Comparison of ENCODE assay signal across 8 cellular contexts in the genomic region with DNA sequence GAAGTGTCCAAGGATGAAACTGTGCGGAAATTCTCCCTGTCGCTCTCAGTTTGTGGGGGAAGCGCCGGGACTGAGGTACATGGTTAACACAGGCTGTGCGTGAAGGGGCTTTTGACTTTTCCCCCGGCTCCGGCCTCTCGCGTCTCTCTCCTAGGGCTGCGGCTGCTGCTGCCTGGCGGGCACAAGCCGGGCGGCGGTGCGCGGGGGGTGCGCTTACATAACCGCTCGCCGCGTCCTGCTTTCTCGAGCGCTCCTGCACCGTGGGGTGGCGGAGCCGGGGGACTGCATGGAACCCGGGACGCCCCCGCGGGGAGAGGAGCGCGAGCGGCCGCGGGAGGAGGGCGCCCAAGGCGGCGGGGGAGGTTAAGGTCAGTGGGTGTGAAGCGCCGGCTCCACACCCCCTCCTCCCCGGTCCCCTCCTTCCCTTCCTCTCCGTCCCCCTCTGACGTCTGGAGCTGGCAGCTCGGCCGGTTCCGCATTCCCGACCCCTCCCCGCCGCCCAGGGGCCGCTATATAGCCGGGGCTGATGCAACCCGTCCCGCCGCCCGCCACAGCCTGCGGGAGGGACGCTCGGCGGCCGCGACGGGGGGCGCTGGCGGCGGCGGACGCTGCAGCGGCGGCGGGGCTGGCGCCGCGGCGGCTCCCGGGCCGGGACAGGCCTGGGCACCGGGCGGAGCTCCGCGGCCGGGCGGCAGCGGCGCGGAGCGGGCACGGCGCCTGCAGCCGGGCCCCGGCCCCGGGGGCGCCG. TPM values are rescaled to one million over a fixed set of nuclear protein-coding genes. Genes with fewer than 3 reads are reported as not detected.
DNase-seq lines count a peak whose midpoint lies in the region; ATAC-seq, FAIRE-seq and TF ChIP-seq lines count a peak whose summit lies in the region.

TSS of gene JDP2 (plus strand) at position 541 of the 748 bp plus-strand sequence. CDS start 9,899 bp downstream, outside the sequence.

- peak within 1 kb of the TSS in 2 of 3 donors; percentile 47 to 89 for H3K27ac Mint-ChIP-seq in CD4-positive, CD25-positive, alpha-beta regulatory T cell
- no peak within 1 kb of the TSS for H3K27ac Mint-ChIP-seq in T-helper 17 cell

- TF ChIP-seq RAD21 in GM12878 (IDR thresholded peaks at IDR 0.05; ENCODE audit: insufficient read depth, low read depth, low read length), result no peak

- H3K36me3 Mint-ChIP-seq in CD4-positive, CD25-positive, alpha-beta regulatory T cell, result no peaks in the 10 kb centered on the region
- no peaks in the 10 kb centered on the region for H3K36me3 Mint-ChIP-seq in T-helper 17 cell (ENCODE audit: low read depth)

- SMC1A ChIA-PET in GM12878 (lab: Charles Lee; ENCODE audit: uncharacterized antibody, unreplicated experiment), result interaction anchor here (1.2 to 1.6 kb wide), 2 partner anchors 9 to 64 kb away, joined by 4 to 5 read pairs; no protein-coding TSS in a partner anchor

- H4K20me1 ChIP-seq in GM12878 (ENCODE audit: control insufficient read depth, insufficient read depth), result no peaks in the 10 kb centered on the region; the same call in 1 of the 2 replicates

- peaks cover 58% of the 10 kb centered on the region for H3K27me3 Mint-ChIP-seq in CD4-positive, CD25-positive, alpha-beta regulatory T cell
- peaks cover 44% of the 10 kb centered on the region for H3K27me3 Mint-ChIP-seq in T-helper 17 cell

- no peaks in the 10 kb centered on the region for H3K36me3 ChIP-seq in CD4-positive, CD25-positive, alpha-beta regulatory T cell (ENCODE audit: control insufficient read depth, insufficient read depth, low read length)
- H3K36me3 ChIP-seq in GM12878 (ENCODE audit: control insufficient read depth in 2 of 2, insufficient read depth in 2 of 2, low read length in 1 of 2), result peaks cover 1 to 3% of the 10 kb centered on the region in 2 experiments; a peak in 3 of 4 replicates

- peaks cover 0 to 2% of the 10 kb centered on the region in 2 experiments for H3K9me3 ChIP-seq in CD4-positive, CD25-positive, alpha-beta regulatory T cell (ENCODE audit: control insufficient read depth in 2 of 2, low read length in 2 of 2)
- no peaks in the 10 kb centered on the region for H3K9me3 ChIP-seq in T-helper 17 cell (ENCODE audit: control insufficient read depth, low read length, poor library complexity, severe bottlenecking)
- H3K9me3 ChIP-seq in GM12878 (replicated peaks; ENCODE audit: control insufficient read depth, insufficient read depth, low read length), result peaks cover 5% of the 10 kb centered on the region; the same call in 1 of the 3 replicates

- H3K79me2 ChIP-seq in GM12878 (ENCODE audit: control insufficient read depth, insufficient read depth, low read length), result peaks cover 54% of the 10 kb centered on the region

- peak within 1 kb of the TSS; percentile 93 for H3K4me2 ChIP-seq in GM12878 (ENCODE audit: control insufficient read depth, insufficient read depth)

- peak; percentile 66; the same call in 1 of the 2 replicates for TF ChIP-seq POLR2A in GM12878 (IDR thresholded peaks at IDR 0.05; ENCODE audit: low read depth, low read length)

- H3K4me3 ChIP-seq in CD4-positive, CD25-positive, alpha-beta regulatory T cell (ENCODE audit: low read depth, low read length), result no peak within 1 kb of the TSS
- H3K4me3 ChIP-seq in GM12878, result peak within 1 kb of the TSS; percentile 86

- FAIRE-seq in GM12878 (lab: Jason Lieb, UNC), result no peak

- TF ChIP-seq EP300 in GM12878 (IDR thresholded peaks at IDR 0.05; ENCODE audit: borderline replicate concordance in 1 of 2, control insufficient read depth in 1 of 2, low read depth in 2 of 2, low read length in 2 of 2), result no peak

- peaks cover 16% of the 10 kb centered on the region for H3K27me3 ChIP-seq in CD4-positive, CD25-positive, alpha-beta regulatory T cell (ENCODE audit: control insufficient read depth, insufficient read depth, low read length)
- no peaks in the 10 kb centered on the region for H3K27me3 ChIP-seq in GM12878 (replicated peaks in 1 of 2; ENCODE audit: control insufficient read depth in 2 of 2, insufficient read depth in 2 of 2, low read length in 1 of 2)

- no TSS peak for BruUV-seq in GM12878 (replicated peaks; lab: Mats Ljungman, UMichigan)

- WGBS in GM12878 (ENCODE audit: insufficient coverage, insufficient replicate concordance, low lambda C conversion rate, missing lambda C conversion rate), result 1% methylated on average over 65 of the region's 93 CpGs

- peaks cover 0 to 14% (median 7%) of the 10 kb centered on the region in 4 donors for H3K4me1 Mint-ChIP-seq in CD4-positive, CD25-positive, alpha-beta regulatory T cell
- peaks cover 4% of the 10 kb centered on the region for H3K4me1 Mint-ChIP-seq in T-helper 17 cell

- CTCF ChIA-PET in GM12878 (lab: Yijun Ruan, JAX), result interaction anchor here (0.6 to 3.1 kb wide), 6 partner anchors 26 to 301 kb away, joined by 3 to 13 read pairs (median 6); partner anchors contain the start of gene NEK9

- H3K27ac ChIP-seq in CD4-positive, CD25-positive, alpha-beta regulatory T cell (ENCODE audit: insufficient read depth, low read length, poor library complexity, severe bottlenecking), result no peak within 1 kb of the TSS
- H3K27ac ChIP-seq in GM12878 (ENCODE audit: control insufficient read depth, insufficient read depth), result peak within 1 kb of the TSS; percentile 91

- in situ Hi-C loops in GM12878 (cut with MboI), result no loop called here

- H2AFZ ChIP-seq in GM12878 (ENCODE audit: control insufficient read depth, low read depth, low read length), result peak within 1 kb of the TSS; percentile 77

- H3K4me3 Mint-ChIP-seq in CD4-positive, CD25-positive, alpha-beta regulatory T cell, result peak within 1 kb of the TSS; percentile 80 to 86 (median 85)
- H3K4me3 Mint-ChIP-seq in T-helper 17 cell, result peak within 1 kb of the TSS; percentile 89

- peaks cover 13% of the 10 kb centered on the region for H3K4me1 ChIP-seq in CD4-positive, CD25-positive, alpha-beta regulatory T cell (ENCODE audit: control insufficient read depth, insufficient read depth, low read length, poor library complexity, severe bottlenecking)
- H3K4me1 ChIP-seq in GM12878 (ENCODE audit: control insufficient read depth, insufficient read depth, low read length), result peaks cover 27% of the 10 kb centered on the region

- intact Hi-C loops in GM12878 (cut with micrococcal nuclease; ENCODE audit: unreplicated experiment), result loop anchor here (5.0 kb wide), 2 partner anchors 60 to 95 kb away; no protein-coding TSS in a partner anchor

- peak; percentile 6 to 58 (median 43) for DNase-seq in CD4-positive, CD25-positive, alpha-beta regulatory T cell
- DNase-seq in KG1 (lab: John Stamatoyannopoulos, UW), result peak; percentile 81
- peak; percentile 13 to 29 (median 21) for DNase-seq in T-helper 17 cell
- DNase-seq in GM12878 (ENCODE audit: low read depth, low spot score), result no peak
- DNase-seq in hepatic stellate cell (ENCODE audit: low spot score), result peak; percentile 87
- no peak for DNase-seq in pulmonary artery endothelial cell (ENCODE audit: low read depth, low spot score)

- RAD21 ChIA-PET in GM12878 (lab: Charles Lee; ENCODE audit: unreplicated experiment), result interaction anchor here (0.6 to 3.7 kb wide), 6 partner anchors 9 to 118 kb away, joined by 3 to 23 read pairs (median 4); no protein-coding TSS in a partner anchor

- ATAC-seq in CD4-positive, CD25-positive, alpha-beta regulatory T cell (ENCODE audit: low read depth in 2 of 2), result peak; percentile 52 to 62
- ATAC-seq in GM19438 (IDR thresholded peaks at IDR 0.05; ENCODE audit: low read depth, unreplicated experiment) (peak; percentile 27), T-helper 17 cell (peak; percentile 72), GM12878 (peak; percentile 69), HG02571 (IDR thresholded peaks at IDR 0.05; ENCODE audit: unreplicated experiment) (no peak)

- 0 out of 6 replicates have a peak, but pooled peaks of 1 of the 3 experiments have one; percentile 3 for TF ChIP-seq CTCF in GM12878 (IDR thresholded peaks at IDR 0.05 in 2 of 3, conservative IDR thresholded peaks at IDR 0.05 in 1 of 3; ENCODE audit: control insufficient read depth in 2 of 3, extremely low read depth in 1 of 3, insufficient read depth in 1 of 3, low read depth in 3 of 3, low read length in 3 of 3)

- H3K9me3 Mint-ChIP-seq in CD4-positive, CD25-positive, alpha-beta regulatory T cell, result peaks cover 0 to 4% (median 2%) of the 10 kb centered on the region in 7 donors

- peak within 1 kb of the TSS; percentile 82 for H3K9ac ChIP-seq in GM12878 (ENCODE audit: control insufficient read depth, insufficient read depth, low read length)

- POLR2A ChIA-PET in GM12878 (lab: Charles Lee), result interaction anchor here (0.5 to 1.2 kb wide), 6 partner anchors 9 to 112 kb away, joined by 3 to 5 read pairs (median 4); no protein-coding TSS in a partner anchor

TF ChIP-seq in GM12878, 131 proteins besides CTCF, POLR2A, EP300 and RAD21 (continues in another document):
- no peak for TF ChIP-seq NR2C2 (IDR thresholded peaks at IDR 0.05; ENCODE audit: borderline replicate concordance, control insufficient read depth, insufficient read length, low read depth)
- TF ChIP-seq MYC (IDR thresholded peaks at IDR 0.05; ENCODE audit: insufficient read depth, insufficient read length, insufficient replicate concordance, low read length, severe bottlenecking), result no peak

RNA-seq across cellular contexts. Expression of gene JDP2, which starts in this region (rescaled TPM):
- total RNA-seq in CD4-positive, CD25-positive, alpha-beta regulatory T cell, result 0.79 TPM
- polyA plus RNA-seq in CD4-positive, CD25-positive, alpha-beta regulatory T cell, result under 1 TPM in 1 of 4 donors, not detected in 3; 0.62 TPM
- total RNA-seq in T-helper 17 cell, result 1 to 10 TPM in 1 of 2 donors, under 1 TPM in 1; 0.86 to 1.4 TPM
- 15.0 and 17.9 TPM in 2 replicates for total RNA-seq in GM12878 (2013; cell fraction: nucleolus; rRNA removed)
- 19.4 and 21.3 TPM in 2 replicates for total RNA-seq in GM12878 (2014; rRNA removed)
- 11.7 and 12.1 TPM in 2 replicates for total RNA-seq in GM12878 (2014; rRNA removed; fragmentation: Illumina TruSeq; extraction: Trizol)
- total RNA-seq in GM12878 (2021), result 16.0 and 16.4 TPM in 2 replicates
- polyA plus RNA-seq in GM12878 (2011; ENCODE audit: low read depth), result 2.8 TPM
- 5.1 and 6.7 TPM in 2 replicates for polyA plus RNA-seq in GM12878 (2011; rRNA removed)
- polyA plus RNA-seq in GM12878 (2011; cell fraction: cytosol; rRNA removed), result 6.4 and 9.1 TPM in 2 replicates
- polyA plus RNA-seq in GM12878 (2011; cell fraction: nucleus; rRNA removed), result 7.3 and 8.7 TPM in 2 replicates
- 10.9 and 12.4 TPM in 2 replicates for polyA plus RNA-seq in GM12878 (2012)
- polyA plus RNA-seq in GM12878 (2014; fragmentation: Illumina TruSeq; extraction: Trizol), result 3.3 and 11.5 TPM in 2 replicates
- polyA plus RNA-seq in GM12878 (2014; fragmentation: Nextera tagmentation; extraction: Ambion mirVana), result 1 to 10 TPM in 1 of 2 experiments, under 1 TPM in 1; 0.71 to 1.2 TPM
- polyA plus RNA-seq in GM12878 (2014; rRNA removed), result 20.7 and 21.2 TPM in 2 replicates
- 10 to 100 TPM in 1 of 2 experiments, 1 to 10 TPM in 1; 8.9 to 10.8 TPM for polyA plus RNA-seq in GM12878 (2016; fragmentation: Nextera tagmentation; extraction: Ambion mirVana)
- 1.7 and 3.9 TPM in 2 replicates for polyA minus RNA-seq in GM12878 (2011; rRNA and poly(A)+ RNA removed)
- polyA minus RNA-seq in GM12878 (2011; cell fraction: cytosol; rRNA and poly(A)+ RNA removed), result 2.6 and 3.1 TPM in 2 replicates
- polyA minus RNA-seq in GM12878 (2011; cell fraction: nucleus; rRNA and poly(A)+ RNA removed), result 2.8 and 6.3 TPM in 2 replicates
- total RNA-seq in pulmonary artery endothelial cell, result 10.1 and 12.5 TPM in 2 replicates

Comparison
In these comparisons a context has a peak if more than half of its experiments do, and no peak if none do; other contexts are left out.
1. Peak in DNase-seq and ATAC-seq in CD4-positive, CD25-positive, alpha-beta regulatory T cell; RNA of the gene not detected or under 1 TPM.
2. DNase-seq: peak in KG1 (single experiment), T-helper 17 cell (3 of 3) and hepatic stellate cell (single experiment); none in GM12878 (single experiment) and pulmonary artery endothelial cell (single experiment).